Comparison of ENCODE assay signal across 1 cellular context in the genomic region with DNA sequence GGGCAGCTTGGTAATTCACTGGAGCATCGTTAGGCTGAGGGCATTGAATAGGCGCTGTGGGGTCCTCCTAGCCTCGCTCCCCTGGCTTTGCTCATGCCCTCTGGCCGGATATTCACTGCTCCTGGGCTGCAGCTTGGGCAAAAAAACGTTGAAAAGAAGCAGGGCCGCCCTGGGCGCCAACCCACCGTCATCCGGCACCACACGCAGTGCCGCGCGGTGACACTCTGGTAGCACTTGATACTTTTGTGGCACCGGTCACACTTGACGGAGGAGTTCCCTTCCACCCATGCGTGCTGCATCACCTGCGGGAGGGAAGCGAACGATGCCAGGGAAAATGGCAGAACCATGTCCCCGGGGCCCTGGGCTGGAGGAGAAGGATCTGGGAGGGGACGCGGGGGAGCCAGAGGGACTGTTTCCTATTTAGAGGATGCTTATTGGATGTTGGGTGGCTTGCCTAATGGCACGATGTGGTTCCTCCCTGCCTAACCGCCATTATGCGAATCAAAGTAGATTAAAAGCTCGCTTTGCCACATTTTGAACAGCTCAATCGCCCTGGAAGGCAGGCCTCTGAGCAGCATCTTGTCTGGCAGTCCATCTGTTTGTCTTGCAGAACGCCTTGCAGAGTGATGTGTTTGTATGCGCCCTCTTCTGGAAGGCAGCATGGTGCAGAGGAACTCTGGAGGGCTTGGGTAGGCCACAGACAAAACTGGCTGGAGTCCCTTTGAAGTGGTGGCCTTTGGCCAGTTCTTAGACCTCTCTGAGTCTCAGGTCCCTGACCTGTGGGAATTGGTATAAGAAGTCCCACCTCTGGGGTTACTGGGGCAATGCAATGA.
TF ChIP-seq lines count a peak whose summit lies in the region.

No MANE protein-coding gene starts in this region.

TF ChIP-seq in H1, 55 proteins besides CTCF, POLR2A, EP300 and RAD21 (continued from another document):
- TF ChIP-seq CBX8 (IDR thresholded peaks at IDR 0.05; ENCODE audit: borderline replicate concordance, low read depth, low read length) = no peak
- TF ChIP-seq SIRT6 (IDR thresholded peaks at IDR 0.05; ENCODE audit: low read length) = no peak
- TF ChIP-seq RXRA (IDR thresholded peaks at IDR 0.05; ENCODE audit: insufficient read depth, low read depth, low read length) = no peak
- TF ChIP-seq, protein P1, sequence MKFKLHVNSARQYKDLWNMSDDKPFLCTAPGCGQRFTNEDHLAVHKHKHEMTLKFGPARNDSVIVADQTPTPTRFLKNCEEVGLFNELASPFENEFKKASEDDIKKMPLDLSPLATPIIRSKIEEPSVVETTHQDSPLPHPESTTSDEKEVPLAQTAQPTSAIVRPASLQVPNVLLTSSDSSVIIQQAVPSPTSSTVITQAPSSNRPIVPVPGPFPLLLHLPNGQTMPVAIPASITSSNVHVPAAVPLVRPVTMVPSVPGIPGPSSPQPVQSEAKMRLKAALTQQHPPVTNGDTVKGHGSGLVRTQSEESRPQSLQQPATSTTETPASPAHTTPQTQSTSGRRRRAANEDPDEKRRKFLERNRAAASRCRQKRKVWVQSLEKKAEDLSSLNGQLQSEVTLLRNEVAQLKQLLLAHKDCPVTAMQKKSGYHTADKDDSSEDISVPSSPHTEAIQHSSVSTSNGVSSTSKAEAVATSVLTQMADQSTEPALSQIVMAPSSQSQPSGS (IDR thresholded peaks at IDR 0.05; ENCODE audit: low read length) = no peak
- TF ChIP-seq SP1 (IDR thresholded peaks at IDR 0.05; ENCODE audit: low read depth, low read length) = no peak
- TF ChIP-seq NANOG (IDR thresholded peaks at IDR 0.05; ENCODE audit: insufficient read depth, low read depth, low read length, poor library complexity, severe bottlenecking) = no peak
- TF ChIP-seq CTBP2 (IDR thresholded peaks at IDR 0.05; ENCODE audit: borderline replicate concordance, insufficient read depth, insufficient read length, low read length) = no peak
- no peak for TF ChIP-seq SP2 (IDR thresholded peaks at IDR 0.05; ENCODE audit: low read length)
- TF ChIP-seq TCF12 (IDR thresholded peaks at IDR 0.05; ENCODE audit: low read depth, low read length) = no peak
- TF ChIP-seq HDAC6 (IDR thresholded peaks at IDR 0.05; ENCODE audit: low read depth, low read length) = no peak
- TF ChIP-seq, protein P2, sequence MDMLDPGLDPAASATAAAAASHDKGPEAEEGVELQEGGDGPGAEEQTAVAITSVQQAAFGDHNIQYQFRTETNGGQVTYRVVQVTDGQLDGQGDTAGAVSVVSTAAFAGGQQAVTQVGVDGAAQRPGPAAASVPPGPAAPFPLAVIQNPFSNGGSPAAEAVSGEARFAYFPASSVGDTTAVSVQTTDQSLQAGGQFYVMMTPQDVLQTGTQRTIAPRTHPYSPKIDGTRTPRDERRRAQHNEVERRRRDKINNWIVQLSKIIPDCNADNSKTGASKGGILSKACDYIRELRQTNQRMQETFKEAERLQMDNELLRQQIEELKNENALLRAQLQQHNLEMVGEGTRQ (IDR thresholded peaks at IDR 0.05; ENCODE audit: low read length) = no peak
- TF ChIP-seq FOSL1 (IDR thresholded peaks at IDR 0.05; ENCODE audit: insufficient read depth, low read depth, low read length) = no peak
- TF ChIP-seq SRF (IDR thresholded peaks at IDR 0.05; ENCODE audit: low read depth, low read length) = no peak
- TF ChIP-seq SIN3A (conservative IDR thresholded peaks at IDR 0.05 in 1 of 2, IDR thresholded peaks at IDR 0.05 in 1 of 2; ENCODE audit: low read depth in 1 of 2, low read length in 2 of 2) = no peak
- TF ChIP-seq E2F6 (IDR thresholded peaks at IDR 0.05) = no peak
TF ChIP-seq in H1: peak in this region for 0.
